17 cellular contexts compared by ENCODE assay signal in the genomic region with DNA sequence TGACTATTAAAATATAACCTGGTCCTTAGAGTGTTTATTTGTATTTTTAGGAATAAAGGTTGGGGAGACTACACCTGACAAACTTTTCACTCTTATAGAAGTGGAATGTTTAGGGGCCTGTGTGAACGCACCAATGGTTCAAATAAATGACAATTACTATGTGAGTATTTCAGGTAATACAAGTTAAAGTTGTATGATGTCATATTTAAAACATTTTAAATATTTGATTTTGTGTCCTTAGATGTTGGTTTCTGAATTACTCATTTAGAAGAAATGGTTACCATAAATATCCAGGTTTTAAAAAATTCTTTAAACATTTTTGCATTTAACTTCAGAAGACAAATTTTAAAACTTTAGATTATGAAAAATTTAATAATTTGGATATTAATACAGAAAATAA.
"Had no signal": no experiment of that assay in that cellular context is flagged by ENCODE, and none has a peak within 500 bp of the region (broad histone marks: within the 10 kb centered on the region; RNA-seq: fewer than 3 reads in every experiment).

No MANE protein-coding gene starts in this region.

- H3K27ac ChIP-seq: hepatocyte, left lung, thyroid gland had no signal

- FAIRE-seq: keratinocyte had no signal

- H3K27me3 Mint-ChIP-seq: activated naive CD8-positive, alpha-beta T cell treated with anti-CD3 and anti-CD28 coated beads for 36 hours had no signal

- H2AFZ ChIP-seq: hepatocyte had no signal

- H3K27me3 ChIP-seq: cardiac muscle cell, hepatocyte, left lung, thyroid gland had no signal

- H3K4me1 Mint-ChIP-seq: neural crest cell had no signal

- H3K4me3 ChIP-seq: cardiac muscle cell, hepatocyte, left lung, thyroid gland had no signal

- H3K4me3 Mint-ChIP-seq: activated naive CD8-positive, alpha-beta T cell treated with anti-CD3 and anti-CD28 coated beads for 36 hours; activated T-helper 1 cell treated with anti-CD3 and anti-CD28 coated beads, Interleukin-12 subunit alpha, Interleukin-12 subunit beta, Interleukin-2, Interleukin-4 antibody, amounts not matched to agents 30 ng/mL and 10 ng/mL and 1 ng/mL, durations not matched to agents 14 hours and 24 hours and 36 hours; neural crest cell had no signal

- H3K9me3 Mint-ChIP-seq: activated naive CD8-positive, alpha-beta T cell treated with anti-CD3 and anti-CD28 coated beads for 36 hours; activated T-helper 1 cell treated with anti-CD3 and anti-CD28 coated beads, Interleukin-12 subunit alpha, Interleukin-12 subunit beta, Interleukin-2, Interleukin-4 antibody, amounts not matched to agents 30 ng/mL and 10 ng/mL and 1 ng/mL, durations not matched to agents 14 hours and 24 hours and 36 hours; neural crest cell had no signal

- H3K9me3 ChIP-seq: left lung, thyroid gland had no signal

- ATAC-seq: left lung had no signal

- H3K4me2 ChIP-seq: hepatocyte had no signal

- DNase-seq: activated CD4-positive, alpha-beta T cell treated with anti-CD3 and anti-CD28 coated beads, Interleukin-2, amount 50 U/mL, for 4 hours; activated gamma-delta T cell treated with Interleukin-2 at 50 U/mL for 16 hours; activated naive CD8-positive, alpha-beta T cell treated with anti-CD3 and anti-CD28 coated beads for 36 hours; activated T-cell treated with anti-CD3 and anti-CD28 coated beads for 4 hours; amygdala; dermis blood vessel endothelial cell; effector memory CD4-positive, alpha-beta T cell; left lung; mammary epithelial cell; stimulated activated naive CD4-positive, alpha-beta T cell treated with Interleukin-2 at 50 U/mL for 16 hours; T-helper 2 cell; thyroid gland had no signal
